In genomic region chr10:64369885-64370773, GRCh38 we compare ENCODE assay signal across 18 cellular contexts.
"Had no signal": no experiment of that assay in that cellular context is flagged by ENCODE, and none has a peak within 500 bp of the region (broad histone marks: within the 10 kb centered on the region; RNA-seq: fewer than 3 reads in every experiment).

No MANE protein-coding gene starts in this region.

- H3K4me3 Mint-ChIP-seq: activated CD4-positive, alpha-beta T cell treated with anti-CD3 and anti-CD28 coated beads, Interleukin-2, amount 10 ng/mL, durations not matched to agents 24 days and 14 days; activated CD8-positive, alpha-beta T cell treated with anti-CD3 and anti-CD28 coated beads, Interleukin-2, amount 10 ng/mL, durations not matched to agents 7 days and 5 days; activated naive CD8-positive, alpha-beta T cell treated with anti-CD3 and anti-CD28 coated beads, Interleukin-2, amount 10 ng/mL, durations not matched to agents 7 days and 5 days; activated T-cell treated with anti-CD3 and anti-CD28 coated beads, Interleukin-2, amount 50 U/mL, for 24 hours; endodermal cell; mesothelial cell of epicardium; nephron had no signal

- H3K27me3 ChIP-seq: cardiac muscle cell, thyroid gland had no signal

- H3K4me1 ChIP-seq: thyroid gland had no signal

- H3K9me3 ChIP-seq: thyroid gland had no signal

- H3K36me3 Mint-ChIP-seq: activated naive CD8-positive, alpha-beta T cell treated with anti-CD3 and anti-CD28 coated beads, Interleukin-2, amount 10 ng/mL, durations not matched to agents 7 days and 5 days; mesothelial cell of epicardium had no signal

- H3K9me3 Mint-ChIP-seq: activated CD4-positive, alpha-beta T cell treated with anti-CD3 and anti-CD28 coated beads, Interleukin-2, amount 10 ng/mL, durations not matched to agents 24 days and 14 days; activated naive CD8-positive, alpha-beta T cell treated with anti-CD3 and anti-CD28 coated beads, Interleukin-2, amount 10 ng/mL, durations not matched to agents 7 days and 5 days; activated T-cell treated with anti-CD3 and anti-CD28 coated beads, Interleukin-2, amount 50 U/mL, for 24 hours; nephron had no signal

- H3K27ac Mint-ChIP-seq: activated CD4-positive, alpha-beta T cell treated with anti-CD3 and anti-CD28 coated beads, Interleukin-2, amount 10 ng/mL, durations not matched to agents 24 days and 14 days; activated CD8-positive, alpha-beta T cell treated with anti-CD3 and anti-CD28 coated beads, Interleukin-2, amount 10 ng/mL, durations not matched to agents 7 days and 5 days; activated naive CD8-positive, alpha-beta T cell treated with anti-CD3 and anti-CD28 coated beads, Interleukin-2, amount 10 ng/mL, durations not matched to agents 7 days and 5 days; activated T-cell treated with anti-CD3 and anti-CD28 coated beads, Interleukin-2, amount 50 U/mL, for 24 hours; activated T-helper 2 cell treated with anti-CD3 and anti-CD28 coated beads, Interferon-gamma antibody, Interleukin-2, Interleukin-4, amounts not matched to agents 10 μg/mL and 5 μg/mL and 100 μg/mL, durations not matched to agents 14 hours and 24 hours and 36 hours; endodermal cell; mesothelial cell of epicardium had no signal

- ATAC-seq: activated CD8-positive, alpha-beta T cell treated with anti-CD3 and anti-CD28 coated beads, Interleukin-2, amount 10 ng/mL, durations not matched to agents 7 days and 5 days had no signal

- H3K27me3 Mint-ChIP-seq: activated CD4-positive, alpha-beta T cell treated with anti-CD3 and anti-CD28 coated beads, Interleukin-2, amount 10 ng/mL, durations not matched to agents 24 days and 14 days; activated naive CD8-positive, alpha-beta T cell treated with anti-CD3 and anti-CD28 coated beads, Interleukin-2, amount 10 ng/mL, durations not matched to agents 7 days and 5 days; activated T-cell treated with anti-CD3 and anti-CD28 coated beads, Interleukin-2, amount 50 U/mL, for 24 hours had no signal

- H3K4me1 Mint-ChIP-seq: activated CD4-positive, alpha-beta T cell treated with anti-CD3 and anti-CD28 coated beads, Interleukin-2, amount 10 ng/mL, durations not matched to agents 24 days and 14 days; activated naive CD8-positive, alpha-beta T cell treated with anti-CD3 and anti-CD28 coated beads, Interleukin-2, amount 10 ng/mL, durations not matched to agents 7 days and 5 days; mesothelial cell of epicardium; nephron had no signal

- DNase-seq: activated CD4-positive, alpha-beta T cell treated with anti-CD3 and anti-CD28 coated beads, Interleukin-2, amount 10 ng/mL, durations not matched to agents 24 days and 14 days; activated CD8-positive, alpha-beta T cell treated with anti-CD3 and anti-CD28 coated beads, Interleukin-2, amount 10 ng/mL, durations not matched to agents 7 days and 5 days; activated naive CD4-positive, alpha-beta T cell treated with Interleukin-2 at 50 U/mL for 16 hours; activated naive CD8-positive, alpha-beta T cell treated with anti-CD3 and anti-CD28 coated beads, Interleukin-2, amount 10 ng/mL, durations not matched to agents 7 days and 5 days; activated T-cell treated with anti-CD3 and anti-CD28 coated beads, Interleukin-2, amount 50 U/mL, for 24 hours; amygdala; endodermal cell; erythroblast; head of caudate nucleus; kidney glomerular epithelial cell; stimulated activated CD4-positive, alpha-beta T cell treated with anti-CD3 and anti-CD28 coated beads, Interleukin-2, amount 100 ng/mL, for 24 hours; stimulated activated naive CD4-positive, alpha-beta T cell treated with Interleukin-2 at 50 U/mL for 16 hours; thyroid gland had no signal

- H3K4me3 ChIP-seq: cardiac muscle cell, thyroid gland had no signal

- FAIRE-seq: frontal cortex had no signal

- H3K36me3 ChIP-seq: cardiac muscle cell, thyroid gland had no signal

- H3K27ac ChIP-seq: cardiac muscle cell, thyroid gland had no signal
